8 cellular contexts compared by ENCODE assay signal in genomic region chr6:143510991-143511891, GRCh38. TPM values are rescaled to one million over a fixed set of nuclear protein-coding genes. Genes with fewer than 3 reads are reported as not detected.
A peak's percentile ranks its signal among the peaks of the same experiment; 100 is the strongest.
DNase-seq lines count a peak whose midpoint lies in the region; ATAC-seq and TF ChIP-seq lines count a peak whose summit lies in the region.

A gene with protein sequence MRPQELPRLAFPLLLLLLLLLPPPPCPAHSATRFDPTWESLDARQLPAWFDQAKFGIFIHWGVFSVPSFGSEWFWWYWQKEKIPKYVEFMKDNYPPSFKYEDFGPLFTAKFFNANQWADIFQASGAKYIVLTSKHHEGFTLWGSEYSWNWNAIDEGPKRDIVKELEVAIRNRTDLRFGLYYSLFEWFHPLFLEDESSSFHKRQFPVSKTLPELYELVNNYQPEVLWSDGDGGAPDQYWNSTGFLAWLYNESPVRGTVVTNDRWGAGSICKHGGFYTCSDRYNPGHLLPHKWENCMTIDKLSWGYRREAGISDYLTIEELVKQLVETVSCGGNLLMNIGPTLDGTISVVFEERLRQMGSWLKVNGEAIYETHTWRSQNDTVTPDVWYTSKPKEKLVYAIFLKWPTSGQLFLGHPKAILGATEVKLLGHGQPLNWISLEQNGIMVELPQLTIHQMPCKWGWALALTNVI (minus strand): TSS chr6:143511720. CDS start chr6:143511634, 86 bp downstream.

- intact Hi-C loops in lower lobe of right lung (cut with DNase I): no loop called here

- DNase-seq in NCI-H2029 (lab: John Stamatoyannopoulos, UW) (peak; percentile 50), NCI-H2029 treated with DMSO at 0.1 percent for 48 hours (lab: John Stamatoyannopoulos, UW) (no peak), NCI-H446 (lab: John Stamatoyannopoulos, UW) (peak; percentile 31 to 56), lower lobe of right lung (peak; percentile 94)
- DNase-seq in activated CD8-positive, alpha-beta memory T cell treated with anti-CD3 and anti-CD28 coated beads for 24 hours: peak; percentile 87
- peak; percentile 48 for DNase-seq in effector CD4-positive, alpha-beta T cell
- peak; percentile 56 to 59 for DNase-seq in stimulated activated CD4-positive, alpha-beta T cell treated with anti-CD3 and anti-CD28 coated beads, Interleukin-4, amount 100 ng/mL, for 48 hours (ENCODE audit: low read depth in 2 of 2)

- no peak for TF ChIP-seq CTCF in lower lobe of right lung (IDR thresholded peaks at IDR 0.05)

- peak; percentile 64 for ATAC-seq in HG02885 (IDR thresholded peaks at IDR 0.05; ENCODE audit: poor library complexity, unreplicated experiment)
- ATAC-seq in lower lobe of right lung: peak; percentile 95

- H3K4me3 ChIP-seq in lower lobe of right lung: peak within 1 kb of the TSS; percentile 85

- no peaks in the 10 kb centered on the region for H3K9me3 ChIP-seq in lower lobe of right lung

- H3K4me1 ChIP-seq in lower lobe of right lung: peaks cover 31% of the 10 kb centered on the region

- no peaks in the 10 kb centered on the region for H3K27me3 ChIP-seq in lower lobe of right lung (ENCODE audit: low read depth)

- peak within 1 kb of the TSS; percentile 93 for H3K27ac ChIP-seq in lower lobe of right lung

- peaks cover 18% of the 10 kb centered on the region for H3K36me3 ChIP-seq in lower lobe of right lung

RNA-seq across cellular contexts. Expression of the gene that starts here (rescaled TPM):
- 53.1 TPM for total RNA-seq in lower lobe of right lung
